ENCODE assay signal across 8 cellular contexts in genomic region chr5:171494452-171495121, GRCh38.
DNase-seq lines count a peak whose midpoint lies in the region; ATAC-seq and TF ChIP-seq lines count a peak whose summit lies in the region.

No MANE protein-coding gene starts in this region.

- no peaks in the 10 kb centered on the region for H3K79me2 ChIP-seq in SK-N-SH (ENCODE audit: insufficient read depth)

- POLR2A ChIA-PET in SK-N-SH (lab: Yijun Ruan, JAX) = no interaction called here

- H3K36me3 ChIP-seq in SK-N-SH (replicated peaks in 1 of 2; ENCODE audit: control insufficient read depth in 1 of 2, insufficient read depth in 2 of 2, low read length in 1 of 2) = no peaks in the 10 kb centered on the region

- peaks cover 19 to 43% of the 10 kb centered on the region in 2 experiments; a peak in 3 of 4 replicates for H3K4me1 ChIP-seq in SK-N-SH (ENCODE audit: control insufficient read depth in 1 of 2, insufficient read depth in 2 of 2, low read depth in 1 of 2, low read length in 1 of 2)

- H3K4me3 ChIP-seq in SK-N-SH (ENCODE audit: low read depth in 2 of 2, low read length in 1 of 2) = 0 out of 4 replicates have a peak overlapping the region, but pooled peaks of 1 of the 2 experiments have one; percentile 4

- peak; percentile 23; the same call in 1 of the 2 replicates for TF ChIP-seq RAD21 in SK-N-SH (IDR thresholded peaks at IDR 0.05; ENCODE audit: low read length)

- H3K9me2 ChIP-seq in SK-N-SH = no peaks in the 10 kb centered on the region

- no peaks in the 10 kb centered on the region for H4K20me1 ChIP-seq in SK-N-SH (ENCODE audit: insufficient read depth)

- no peak for TF ChIP-seq CTCF in SK-N-SH (IDR thresholded peaks at IDR 0.05)

- 12% methylated on average over 13 of the region's 17 CpGs for WGBS in SK-N-SH (ENCODE audit: low lambda C conversion rate)

- H2AFZ ChIP-seq in SK-N-SH (ENCODE audit: low read depth) = peak overlapping the region; percentile 80

- in situ Hi-C loops in G401 (cut with HindIII; ENCODE audit: low sequenced_read_pairs) = no loop called here

- TF ChIP-seq EP300 in SK-N-SH (IDR thresholded peaks at IDR 0.05; ENCODE audit: borderline replicate concordance in 1 of 2, low read depth in 1 of 2, low read length in 1 of 2) = peak; percentile 61 to 95; a peak in 3 of 4 replicates

- no peaks in the 10 kb centered on the region for H3K9me3 ChIP-seq in SK-N-SH

- H3K27ac ChIP-seq in SK-N-SH (ENCODE audit: low read depth in 2 of 2, low read length in 1 of 2) = peak overlapping the region; percentile 84 to 87

- intact Hi-C loops in Right ventricle myocardium superior (cut with DNase I) = no loop called here

- H3K27me3 ChIP-seq in SK-N-SH (ENCODE audit: insufficient read depth) = no peaks in the 10 kb centered on the region

- H3K4me2 ChIP-seq in SK-N-SH = peak overlapping the region; percentile 75

- H3F3A ChIP-seq in SK-N-SH (replicated peaks; ENCODE audit: insufficient read depth) = peaks cover 8% of the 10 kb centered on the region

- peak; percentile 82 for ATAC-seq in Right ventricle myocardium superior (ENCODE audit: poor library complexity)
- no peak for ATAC-seq in GM21717 (IDR thresholded peaks at IDR 0.05; ENCODE audit: unreplicated experiment)
- ATAC-seq in GM19328 (IDR thresholded peaks at IDR 0.05; ENCODE audit: unreplicated experiment) = no peak

- CTCF ChIA-PET in SK-N-SH (lab: Yijun Ruan, JAX) = interaction anchor here (0.7 to 3.8 kb wide), 5 partner anchors 10 to 131 kb away, joined by 3 to 19 read pairs (median 3); no protein-coding TSS in a partner anchor

- DNase-seq in G401 (ENCODE audit: low spot score) (peak; percentile 34), SK-N-SH (peak; percentile 86), Right ventricle myocardium superior (peak; percentile 84), retina (peak; percentile 54), NCI-H2029 treated with DMSO at 0.1 percent for 48 hours (lab: John Stamatoyannopoulos, UW) (no peak), NCI-H1436 treated with DMSO at 0.1 percent for 48 hours (lab: John Stamatoyannopoulos, UW) (no peak)

- peak overlapping the region; percentile 42; the same call in 1 of the 2 replicates for H3K9ac ChIP-seq in SK-N-SH

TF ChIP-seq in SK-N-SH, 30 proteins besides CTCF, POLR2A, EP300 and RAD21 (continues in another document):
- TF ChIP-seq RCOR1 (IDR thresholded peaks at IDR 0.05; ENCODE audit: low read length) (peak; percentile 99), MXI1 (IDR thresholded peaks at IDR 0.05; ENCODE audit: low read depth, low read length) (peak; percentile 57; the same call in 1 of the 2 replicates), EZH2phosphoT487 (IDR thresholded peaks at IDR 0.05; ENCODE audit: borderline replicate concordance, low read depth) (no peak), POLR2AphosphoS5 (IDR thresholded peaks at IDR 0.05; ENCODE audit: low read depth, low read length) (peak; percentile 61; the same call in 1 of the 2 replicates), IRF3 (IDR thresholded peaks at IDR 0.05; ENCODE audit: low read depth, low read length) (no peak), RXRA (IDR thresholded peaks at IDR 0.05; ENCODE audit: borderline replicate concordance, low read depth) (peak; percentile 74; the same call in 1 of the 2 replicates), FOSL2 (IDR thresholded peaks at IDR 0.05; ENCODE audit: borderline replicate concordance, low read depth) (peak; percentile 82), GATA2 (CRISPR knock-in tag; IDR thresholded peaks at IDR 0.05) (peak; percentile 96), FOXJ3 (CRISPR knock-in tag; IDR thresholded peaks at IDR 0.05) (peak; percentile 96), RFX5 (IDR thresholded peaks at IDR 0.05; ENCODE audit: low read length) (no peak), ZBTB33 (IDR thresholded peaks at IDR 0.05; ENCODE audit: borderline replicate concordance, low read depth) (no peak), USF1 (IDR thresholded peaks at IDR 0.05; ENCODE audit: borderline replicate concordance, low read depth) (no peak), PBX3 (IDR thresholded peaks at IDR 0.05) (peak; percentile 57), FOXM1 (IDR thresholded peaks at IDR 0.05; ENCODE audit: low read depth) (no peak), USF2 (IDR thresholded peaks at IDR 0.05; ENCODE audit: borderline replicate concordance, low read depth, low read length) (no peak), NFIC (IDR thresholded peaks at IDR 0.05; ENCODE audit: borderline replicate concordance) (peak; percentile 61), MAX (IDR thresholded peaks at IDR 0.05; ENCODE audit: low read depth) (peak; percentile 65), JUND (IDR thresholded peaks at IDR 0.05) (peak; percentile 79), CHD2 (IDR thresholded peaks at IDR 0.05; ENCODE audit: low read length, partially characterized antibody) (peak; percentile 92), TEAD4 (IDR thresholded peaks at IDR 0.05; ENCODE audit: borderline replicate concordance, insufficient read depth) (peak; percentile 78), TAF1 (IDR thresholded peaks at IDR 0.05; ENCODE audit: borderline replicate concordance, low read depth, low read length) (peak; percentile 94), NRF1 (IDR thresholded peaks at IDR 0.05; ENCODE audit: low read depth, low read length) (no peak), MEF2A (IDR thresholded peaks at IDR 0.05; ENCODE audit: borderline replicate concordance, low read depth) (peak; percentile 76), GABPA (IDR thresholded peaks at IDR 0.05; ENCODE audit: low read depth) (0 out of 2 replicates have a peak, but pooled peaks have one; percentile 10), SMC3 (IDR thresholded peaks at IDR 0.05; ENCODE audit: low read depth, low read length) (no peak)

Comparison
In these comparisons a context has a peak if more than half of its experiments do, and no peak if none do; other contexts are left out.
1. DNase-seq: peak in G401 (single experiment), SK-N-SH (single experiment), Right ventricle myocardium superior (single experiment) and retina (single experiment); none in NCI-H2029 treated with DMSO at 0.1 percent for 48 hours (single experiment) and NCI-H1436 treated with DMSO at 0.1 percent for 48 hours (single experiment).